ENCODE assay signal across 24 cellular contexts in the genomic region with DNA sequence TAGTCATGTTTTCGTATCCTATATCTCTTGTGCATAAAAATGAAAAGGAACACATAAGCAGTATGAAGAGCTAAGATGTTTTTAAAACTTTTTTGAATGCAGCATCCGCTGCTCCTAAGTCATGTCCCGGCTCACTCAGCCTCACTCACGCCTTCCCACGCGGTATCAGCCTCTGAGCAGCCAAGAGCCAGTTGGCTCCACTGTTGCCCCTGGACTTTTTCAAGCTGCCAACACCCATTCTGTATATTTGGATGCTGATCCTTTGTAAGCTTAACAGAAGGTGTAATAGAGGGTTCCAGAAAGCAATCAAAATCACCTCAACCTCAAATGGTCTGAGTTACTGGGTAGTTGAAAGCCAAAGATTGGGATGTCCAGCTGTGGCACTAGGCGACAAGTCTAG.
A peak's percentile ranks its signal among the peaks of the same experiment; 100 is the strongest.
DNase-seq lines count a peak whose midpoint lies in the region; ATAC-seq and TF ChIP-seq lines count a peak whose summit lies in the region.
"Had no signal": no experiment of that assay in that cellular context is flagged by ENCODE, and none has a peak within 500 bp of the region (broad histone marks: within the 10 kb centered on the region; RNA-seq: fewer than 3 reads in every experiment).

No MANE protein-coding gene starts in this region.

- DNase-seq in WTC11 (ENCODE audit: low spot score) (no peak), cardiac septum (ENCODE audit: low spot score) (peak; percentile 17), left cardiac atrium (peak; percentile 42), osteocyte (ENCODE audit: extremely low spot score, unreplicated experiment) (peak; percentile 36), KG1 (lab: John Stamatoyannopoulos, UW) (no peak), NCI-H2107 (lab: John Stamatoyannopoulos, UW) (no peak), RWPE1 (ENCODE audit: low spot score) (no peak)
- DNase-seq: 8988T; ACHN; AML-193; BE2C; CD4-positive, alpha-beta T cell; CD8-positive, alpha-beta memory T cell; DMS 273 treated with DMSO at 0.1 percent for 48 hours; DMS79; EL; GDM1; H9 had no signal

- H3K9me3 Mint-ChIP-seq in WTC11, result no peaks in the 10 kb centered on the region
- no peaks in the 10 kb centered on the region for H3K9me3 Mint-ChIP-seq in osteocyte (ENCODE audit: unreplicated experiment)
- H3K9me3 Mint-ChIP-seq: CD14-positive monocyte; CD4-positive, alpha-beta T cell; GM23338; H9 had no signal

- no peaks in the 10 kb centered on the region for H3K36me3 Mint-ChIP-seq in WTC11
- no peaks in the 10 kb centered on the region for H3K36me3 Mint-ChIP-seq in osteocyte (ENCODE audit: unreplicated experiment)
- H3K36me3 Mint-ChIP-seq: CD14-positive monocyte; CD8-positive, alpha-beta memory T cell had no signal

- H3K4me1 Mint-ChIP-seq in WTC11 (peaks cover 10% of the 10 kb centered on the region), osteocyte (ENCODE audit: unreplicated experiment) (no peaks in the 10 kb centered on the region)
- H3K4me1 Mint-ChIP-seq: CD14-positive monocyte had no signal

- H3K27ac Mint-ChIP-seq in WTC11, result peak overlapping the region; percentile 5; the same call in 1 of the 2 replicates
- no peak overlapping the region for H3K27ac Mint-ChIP-seq in osteocyte (ENCODE audit: unreplicated experiment)
- H3K27ac Mint-ChIP-seq: CD14-positive monocyte; CD4-positive, alpha-beta T cell; CD8-positive, alpha-beta memory T cell; GM23338; H9 had no signal

- no peak overlapping the region for H3K4me3 Mint-ChIP-seq in WTC11
- H3K4me3 Mint-ChIP-seq in osteocyte (ENCODE audit: unreplicated experiment), result no peak overlapping the region
- H3K4me3 Mint-ChIP-seq: CD14-positive monocyte; CD4-positive, alpha-beta T cell; CD8-positive, alpha-beta memory T cell; GM23338; H9 had no signal

- intact Hi-C loops in cardiac septum (cut with DNase I), result no loop called here
- intact Hi-C loops in left cardiac atrium (cut with DNase I), result no loop called here

- ATAC-seq in WTC11, result no peak
- ATAC-seq in left cardiac atrium, result peak; percentile 83 to 89
- ATAC-seq: A549, GM12878, GM23338, HCT116 had no signal

- TF ChIP-seq CTCF in WTC11 (IDR thresholded peaks at IDR 0.05) (no peak), osteocyte (IDR thresholded peaks at IDR 0.05) (no peak), RWPE1 (conservative IDR thresholded peaks at IDR 0.05; ENCODE audit: low read depth) (no peak)

- no peak overlapping the region for H3K27ac ChIP-seq in RWPE1
- H3K27ac ChIP-seq: A549; BLaER1 treated with 17β-estradiol and CSF1 and Interleukin-3, amounts not matched to agents 10 nM and 100 nM had no signal

- POLR2A ChIA-PET in WTC11 (lab: Charles Lee), result no interaction called here
- POLR2A ChIA-PET in RWPE1 (lab: Yijun Ruan, JAX; ENCODE audit: low non-redundant PET), result no interaction called here

- CTCF ChIA-PET in WTC11 (lab: Charles Lee), result no interaction called here
- CTCF ChIA-PET in RWPE1 (lab: Yijun Ruan, JAX), result interaction anchor here (0.5 kb wide), 1 partner anchor 975 kb away, joined by 3 read pairs; no protein-coding TSS in a partner anchor

- H3K27me3 Mint-ChIP-seq in WTC11 (ENCODE audit: low read depth) (no peaks in the 10 kb centered on the region), osteocyte (ENCODE audit: unreplicated experiment) (peaks cover 37% of the 10 kb centered on the region)

TF ChIP-seq in WTC11, 78 proteins besides CTCF, POLR2A, EP300 and RAD21:
- TF ChIP-seq NFE2L1 (CRISPR knock-in tag; IDR thresholded peaks at IDR 0.05) (no peak), ZNF232 (CRISPR knock-in tag; IDR thresholded peaks at IDR 0.05) (no peak), KAT7 (CRISPR knock-in tag; IDR thresholded peaks at IDR 0.05; ENCODE audit: borderline replicate concordance) (no peak)
TF ChIP-seq in WTC11: peak in this region for 0.

Comparison
In these comparisons a context has a peak if more than half of its experiments do, and no peak if none do; other contexts are left out.
1. DNase-seq: peak in cardiac septum (single experiment), left cardiac atrium (single experiment) and osteocyte (single experiment); none in WTC11 (single experiment), KG1 (single experiment), NCI-H2107 (single experiment) and RWPE1 (single experiment).